ENCODE assay signal across 26 cellular contexts in the genomic region with DNA sequence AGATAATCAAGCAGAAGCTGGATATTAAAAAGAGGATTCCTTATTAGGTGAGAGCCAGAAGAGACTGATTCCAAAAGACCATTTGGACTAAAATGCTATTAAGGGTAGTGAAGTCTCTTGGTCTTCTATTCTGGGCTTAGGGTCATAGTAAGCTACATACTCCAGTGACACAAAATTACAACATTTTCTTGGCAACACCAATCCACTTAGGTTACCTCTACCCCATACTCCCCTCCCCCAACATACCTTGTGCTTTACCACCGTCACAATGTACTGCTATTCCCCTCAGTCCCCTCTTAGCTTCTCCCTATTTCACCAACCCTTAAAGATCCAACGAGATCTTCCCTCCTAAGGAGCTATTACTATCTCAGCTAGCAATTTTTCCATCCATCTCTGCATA. TPM values are rescaled to one million over a fixed set of nuclear protein-coding genes. Genes with fewer than 3 reads are reported as not detected.
A peak's percentile ranks its signal among the peaks of the same experiment; 100 is the strongest.
DNase-seq lines count a peak whose midpoint lies in the region; ATAC-seq and TF ChIP-seq lines count a peak whose summit lies in the region.
"Had no signal": no experiment of that assay in that cellular context is flagged by ENCODE, and none has a peak within 500 bp of the region (broad histone marks: within the 10 kb centered on the region; RNA-seq: fewer than 3 reads in every experiment).

No MANE protein-coding gene starts in this region.

- CTCF ChIA-PET in activated naive CD4-positive, alpha-beta T cell treated with anti-CD3 and anti-CD28 coated beads for 36 hours (lab: Charles Lee): no interaction called here

- peaks cover 49% of the 10 kb centered on the region for H3K4me1 Mint-ChIP-seq in activated naive CD4-positive, alpha-beta T cell treated with anti-CD3 and anti-CD28 coated beads for 36 hours (ENCODE audit: low read depth)
- H3K4me1 Mint-ChIP-seq in central memory CD8-positive, alpha-beta T cell: peaks cover 47% of the 10 kb centered on the region
- H3K4me1 Mint-ChIP-seq in osteocyte (ENCODE audit: unreplicated experiment): peaks cover 4% of the 10 kb centered on the region

- H3K9me3 Mint-ChIP-seq in activated naive CD4-positive, alpha-beta T cell treated with anti-CD3 and anti-CD28 coated beads for 36 hours: no peaks in the 10 kb centered on the region
- H3K9me3 Mint-ChIP-seq in activated naive CD4-positive, alpha-beta T cell treated with anti-CD3 and anti-CD28 coated beads, Interleukin-2, amount 50 U/mL, for 72 hours: no peaks in the 10 kb centered on the region
- no peaks in the 10 kb centered on the region for H3K9me3 Mint-ChIP-seq in central memory CD8-positive, alpha-beta T cell
- peaks cover 11% of the 10 kb centered on the region for H3K9me3 Mint-ChIP-seq in osteocyte (ENCODE audit: unreplicated experiment)
- H3K9me3 Mint-ChIP-seq: CD4-positive, CD25-positive, alpha-beta regulatory T cell had no signal

- H3K27me3 ChIP-seq in Loucy (ENCODE audit: insufficient read depth, low read length, poor library complexity, severe bottlenecking): no peaks in the 10 kb centered on the region
- H3K27me3 ChIP-seq in smooth muscle cell (ENCODE audit: low read depth): no peaks in the 10 kb centered on the region
- H3K27me3 ChIP-seq: SJCRH30 had no signal

- H3K4me2 ChIP-seq in Loucy (ENCODE audit: low read depth, low read length, poor library complexity, severe bottlenecking) (peak overlapping the region; percentile 31), smooth muscle cell (no peak overlapping the region)
- H3K4me2 ChIP-seq: BLaER1, PC-9 had no signal

- DNase-seq in activated naive CD4-positive, alpha-beta T cell treated with anti-CD3 and anti-CD28 coated beads for 36 hours: no peak
- DNase-seq in activated naive CD4-positive, alpha-beta T cell treated with anti-CD3 and anti-CD28 coated beads, Interleukin-2, amount 50 U/mL, for 72 hours (ENCODE audit: low spot score in 2 of 2): no peak
- no peak for DNase-seq in central memory CD8-positive, alpha-beta T cell (ENCODE audit: low spot score in 2 of 2)
- DNase-seq in smooth muscle cell (lab: John Stamatoyannopoulos, UW; ENCODE audit: unreplicated experiment): no peak
- no peak for DNase-seq in H4 (ENCODE audit: low spot score)
- DNase-seq in osteocyte (ENCODE audit: extremely low spot score, unreplicated experiment): no peak
- DNase-seq: CD4-positive, CD25-positive, alpha-beta regulatory T cell; DMS53; GDM1; H9; Karpas-422; MV-4-11; NCI-H1105 treated with DMSO at 0.1 percent for 48 hours; NCI-H146; NCI-H1930; NCI-H2107; NCI-H446; NCI-H524 treated with DMSO at 0.1 percent for 48 hours; NCI-H774; PC-9; SJCRH30 had no signal

- H3K4me1 ChIP-seq in Loucy (ENCODE audit: insufficient read depth, low read length, poor library complexity, severe bottlenecking) (no peaks in the 10 kb centered on the region), smooth muscle cell (ENCODE audit: low read depth) (no peaks in the 10 kb centered on the region)
- H3K4me1 ChIP-seq: BLaER1, SJCRH30 had no signal

- H3K9me3 ChIP-seq in Loucy (ENCODE audit: insufficient read depth, low read depth, low read length): no peaks in the 10 kb centered on the region
- H3K9me3 ChIP-seq in smooth muscle cell (replicated peaks; ENCODE audit: low read depth): no peaks in the 10 kb centered on the region
- H3K9me3 ChIP-seq: BLaER1, SJCRH30 had no signal

- no peak overlapping the region for H2AFZ ChIP-seq in Loucy (ENCODE audit: low read length)
- no peak overlapping the region for H2AFZ ChIP-seq in smooth muscle cell (ENCODE audit: low read depth)
- H2AFZ ChIP-seq: PC-9 had no signal

- no peak for ATAC-seq in activated naive CD4-positive, alpha-beta T cell treated with anti-CD3 and anti-CD28 coated beads, Interleukin-2, amount 50 U/mL, for 72 hours
- no peak for ATAC-seq in central memory CD8-positive, alpha-beta T cell (replicated peaks; ENCODE audit: extremely low read depth, poor library complexity, severe bottlenecking)
- ATAC-seq: HepG2, Right ventricle myocardium inferior, SK-N-SH treated with all-trans-retinoic acid at 6 μM for 48 hours had no signal

- TF ChIP-seq CTCF in Loucy (conservative IDR thresholded peaks at IDR 0.05; ENCODE audit: low read length) (no peak), smooth muscle cell (IDR thresholded peaks at IDR 0.05; ENCODE audit: borderline replicate concordance, insufficient read depth, poor library complexity, severe bottlenecking) (no peak), osteocyte (IDR thresholded peaks at IDR 0.05) (no peak)

- no peak overlapping the region for H3K4me3 Mint-ChIP-seq in activated naive CD4-positive, alpha-beta T cell treated with anti-CD3 and anti-CD28 coated beads for 36 hours
- H3K4me3 Mint-ChIP-seq in central memory CD8-positive, alpha-beta T cell: no peak overlapping the region
- H3K4me3 Mint-ChIP-seq in osteocyte (ENCODE audit: unreplicated experiment): no peak overlapping the region
- H3K4me3 Mint-ChIP-seq: H9 had no signal

- H4K20me1 ChIP-seq in Loucy (ENCODE audit: insufficient read depth, low read length, poor library complexity, severe bottlenecking) (peaks cover 67% of the 10 kb centered on the region), smooth muscle cell (ENCODE audit: low read depth) (peaks cover 98% of the 10 kb centered on the region)

- no peaks in the 10 kb centered on the region for H3F3A ChIP-seq in Loucy (ENCODE audit: low read depth)
- no peaks in the 10 kb centered on the region for H3F3A ChIP-seq in smooth muscle cell (ENCODE audit: low read depth)

- H3K9ac ChIP-seq in Loucy (ENCODE audit: low read depth, low read length, poor library complexity, severe bottlenecking): no peak overlapping the region
- no peak overlapping the region for H3K9ac ChIP-seq in smooth muscle cell (ENCODE audit: low read depth)
- H3K9ac ChIP-seq: BLaER1 had no signal

- 0 out of 2 replicates have a peak, but pooled peaks cover 1% of the 10 kb centered on the region for H3K36me3 ChIP-seq in Loucy (ENCODE audit: insufficient read depth, low read length)
- no peaks in the 10 kb centered on the region for H3K36me3 ChIP-seq in smooth muscle cell (ENCODE audit: low read depth)

- peak overlapping the region; percentile 66 for H3K27ac Mint-ChIP-seq in activated naive CD4-positive, alpha-beta T cell treated with anti-CD3 and anti-CD28 coated beads for 36 hours
- no peak overlapping the region for H3K27ac Mint-ChIP-seq in activated naive CD4-positive, alpha-beta T cell treated with anti-CD3 and anti-CD28 coated beads, Interleukin-2, amount 50 U/mL, for 72 hours
- H3K27ac Mint-ChIP-seq in central memory CD8-positive, alpha-beta T cell (ENCODE audit: low read depth): peak overlapping the region; percentile 22
- H3K27ac Mint-ChIP-seq in osteocyte (ENCODE audit: unreplicated experiment): no peak overlapping the region
- H3K27ac Mint-ChIP-seq: CD4-positive, CD25-positive, alpha-beta regulatory T cell; H9 had no signal

- H3K36me3 Mint-ChIP-seq in activated naive CD4-positive, alpha-beta T cell treated with anti-CD3 and anti-CD28 coated beads for 36 hours (ENCODE audit: low read depth): peaks cover 27% of the 10 kb centered on the region
- peaks cover 0 to 36% of the 10 kb centered on the region in 2 donors for H3K36me3 Mint-ChIP-seq in activated naive CD4-positive, alpha-beta T cell treated with anti-CD3 and anti-CD28 coated beads, Interleukin-2, amount 50 U/mL, for 72 hours
- peaks cover 27% of the 10 kb centered on the region for H3K36me3 Mint-ChIP-seq in central memory CD8-positive, alpha-beta T cell (ENCODE audit: insufficient read depth)
- peaks cover 7% of the 10 kb centered on the region for H3K36me3 Mint-ChIP-seq in osteocyte (ENCODE audit: unreplicated experiment)

- intact Hi-C loops in activated naive CD4-positive, alpha-beta T cell treated with anti-CD3 and anti-CD28 coated beads for 36 hours (cut with micrococcal nuclease): no loop called here

- peak overlapping the region; percentile 2 for H3K27ac ChIP-seq in smooth muscle cell (ENCODE audit: low read depth)
- H3K27ac ChIP-seq: BLaER1, PC-9, SJCRH30 had no signal

- 77% methylated on average over 2 of the region's 2 CpGs for WGBS in smooth muscle cell (ENCODE audit: low lambda C conversion rate)

- H3K4me3 ChIP-seq in Loucy (ENCODE audit: low read length, poor library complexity, severe bottlenecking) (no peak overlapping the region), smooth muscle cell (no peak overlapping the region)
- H3K4me3 ChIP-seq: BLaER1, PC-9, SJCRH30 had no signal

- H3K79me2 ChIP-seq in Loucy (ENCODE audit: insufficient read depth, low read length): peaks cover 98% of the 10 kb centered on the region
- H3K79me2 ChIP-seq in smooth muscle cell (ENCODE audit: low read depth): peaks cover 94% of the 10 kb centered on the region

- no peaks in the 10 kb centered on the region for H3K27me3 Mint-ChIP-seq in activated naive CD4-positive, alpha-beta T cell treated with anti-CD3 and anti-CD28 coated beads for 36 hours (ENCODE audit: low read depth)
- no peaks in the 10 kb centered on the region for H3K27me3 Mint-ChIP-seq in central memory CD8-positive, alpha-beta T cell
- no peaks in the 10 kb centered on the region for H3K27me3 Mint-ChIP-seq in osteocyte (ENCODE audit: unreplicated experiment)
- H3K27me3 Mint-ChIP-seq: CD4-positive, CD25-positive, alpha-beta regulatory T cell had no signal

- H3K9me2 ChIP-seq in Loucy (replicated peaks; ENCODE audit: low read depth, low read length): no peaks in the 10 kb centered on the region

RNA-seq across cellular contexts. Expression of gene RLIM, which starts 11.4 kb away (rescaled TPM):
- 10 to 100 TPM; 41.8 to 43.5 TPM for total RNA-seq in activated naive CD4-positive, alpha-beta T cell treated with anti-CD3 and anti-CD28 coated beads for 36 hours
- 10 to 100 TPM; 36.3 to 58.6 TPM for total RNA-seq in activated naive CD4-positive, alpha-beta T cell treated with anti-CD3 and anti-CD28 coated beads, Interleukin-2, amount 50 U/mL, for 72 hours
- total RNA-seq in smooth muscle cell: 50.7 and 55.2 TPM in 2 replicates
- polyA plus RNA-seq in smooth muscle cell: 9.9 and 12.8 TPM in 2 replicates
- total RNA-seq in H4 (2014; rRNA removed; shearing (Covaris generic)): 35.1 and 43.2 TPM in 2 replicates
- total RNA-seq in osteocyte: 41.7 and 43.2 TPM in 2 replicates

Comparison
In these comparisons a context has a peak if more than half of its experiments do, and no peak if none do; other contexts are left out.
1. H3K27ac Mint-ChIP-seq: peak in activated naive CD4-positive, alpha-beta T cell treated with anti-CD3 and anti-CD28 coated beads for 36 hours (single experiment) and central memory CD8-positive, alpha-beta T cell (single experiment); none in activated naive CD4-positive, alpha-beta T cell treated with anti-CD3 and anti-CD28 coated beads, Interleukin-2, amount 50 U/mL, for 72 hours (0 of 2) and osteocyte (single experiment).